Comparison of ENCODE assay signal across 1 cellular context in the genomic region with DNA sequence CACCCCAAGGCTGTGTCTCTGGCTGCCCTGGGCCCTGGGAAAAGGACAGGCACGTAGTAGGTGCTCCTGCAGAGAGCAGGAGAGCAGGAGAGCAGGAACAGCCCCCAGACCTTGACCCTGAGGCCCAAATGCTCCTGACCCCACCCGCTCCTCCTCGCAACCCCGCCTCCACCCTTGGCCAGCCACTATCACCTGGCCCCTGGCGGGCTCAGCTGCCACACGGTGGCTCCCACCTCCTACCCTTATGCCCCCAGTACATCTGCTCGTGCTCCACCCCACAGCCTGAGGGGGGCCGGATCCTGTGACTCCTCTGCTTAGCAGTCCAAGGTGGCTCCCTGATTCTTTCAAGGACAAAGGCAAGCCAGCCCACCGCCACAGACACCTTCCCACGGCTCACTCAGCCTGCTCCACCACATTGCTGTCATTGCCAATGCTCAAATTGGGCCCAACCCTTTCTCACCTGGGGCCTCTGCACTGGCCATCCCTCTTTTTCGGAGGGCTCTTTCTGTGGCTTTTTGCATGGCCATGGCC.
TF ChIP-seq lines count a peak whose summit lies in the region.

No MANE protein-coding gene starts in this region.

TF ChIP-seq in HepG2, 621 proteins besides CTCF, POLR2A, EP300 and RAD21:
- TF ChIP-seq ZFP1 (CRISPR knock-in tag; IDR thresholded peaks at IDR 0.05) (no peak), SYNCRIP (IDR thresholded peaks at IDR 0.05; ENCODE audit: insufficient read depth, low read depth, low read length) (no peak), MIER2 (CRISPR knock-in tag; IDR thresholded peaks at IDR 0.05) (no peak), SPEN (CRISPR knock-in tag; IDR thresholded peaks at IDR 0.05; ENCODE audit: low read depth) (no peak), STAG1 (CRISPR knock-in tag; IDR thresholded peaks at IDR 0.05) (peak; percentile 38)
- TF ChIP-seq, protein P1, sequence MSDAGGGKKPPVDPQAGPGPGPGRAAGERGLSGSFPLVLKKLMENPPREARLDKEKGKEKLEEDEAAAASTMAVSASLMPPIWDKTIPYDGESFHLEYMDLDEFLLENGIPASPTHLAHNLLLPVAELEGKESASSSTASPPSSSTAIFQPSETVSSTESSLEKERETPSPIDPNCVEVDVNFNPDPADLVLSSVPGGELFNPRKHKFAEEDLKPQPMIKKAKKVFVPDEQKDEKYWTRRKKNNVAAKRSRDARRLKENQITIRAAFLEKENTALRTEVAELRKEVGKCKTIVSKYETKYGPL (CRISPR knock-in tag; IDR thresholded peaks at IDR 0.05), result no peak
